In the genomic region with DNA sequence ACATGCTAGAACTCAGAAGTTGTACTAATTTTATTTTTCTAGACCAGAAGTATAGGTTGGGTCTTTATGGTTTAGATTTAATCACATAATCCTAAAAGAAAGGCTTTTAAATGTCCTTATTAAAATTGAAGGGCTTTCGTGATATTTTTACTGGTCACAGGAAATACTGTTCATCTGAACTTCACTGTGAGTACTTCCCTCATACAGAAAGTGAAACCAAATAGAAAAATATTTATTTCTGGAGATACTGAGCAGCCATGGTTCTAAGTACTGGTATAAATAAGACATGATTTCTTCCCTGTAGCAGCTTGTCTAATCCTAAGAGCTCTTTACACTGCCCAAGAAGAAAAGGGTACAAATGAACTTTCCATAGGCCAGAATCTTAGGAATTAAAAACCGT, we compare ENCODE assay signal across 8 cellular contexts. TPM values are rescaled to one million over a fixed set of nuclear protein-coding genes. Genes with fewer than 3 reads are reported as not detected.
DNase-seq lines count a peak whose midpoint lies in the region; ATAC-seq and TF ChIP-seq lines count a peak whose summit lies in the region.

No MANE protein-coding gene starts in this region.

- H2AFZ ChIP-seq in HCT116 (ENCODE audit: low read depth, low read length, poor library complexity, severe bottlenecking) (no peak overlapping the region), parathyroid adenoma (no peak overlapping the region)

- 97 to 100% methylated on average over 2 of the region's 2 CpGs for WGBS in endodermal cell (ENCODE audit: insufficient coverage in 1 of 2, insufficient read length in 1 of 2), 2 experiments

- H3K9me2 ChIP-seq in HCT116 (ENCODE audit: insufficient read depth), result no peaks in the 10 kb centered on the region

- intact Hi-C loops in HCT116 (cut with micrococcal nuclease), result no loop called here

- H3K9me3 ChIP-seq in HCT116 (ENCODE audit: control insufficient read depth in 1 of 2, insufficient read depth in 1 of 2, low read depth in 1 of 2, low read length in 2 of 2), result no peaks in the 10 kb centered on the region
- H3K9me3 ChIP-seq in endodermal cell (ENCODE audit: control insufficient read depth, low read length), result no peaks in the 10 kb centered on the region
- H3K9me3 ChIP-seq in parathyroid adenoma (ENCODE audit: control insufficient read depth, low read length), result no peaks in the 10 kb centered on the region

- CTCF ChIA-PET in HCT116 (lab: Charles Lee) (no interaction called here), RWPE1 (lab: Yijun Ruan, JAX) (no interaction called here)

- no peaks in the 10 kb centered on the region for H3K9me3 Mint-ChIP-seq in endodermal cell

- RAD21 ChIA-PET in HCT116 (lab: Charles Lee; ENCODE audit: low non-redundant PET in 1 of 2, low total read pairs in 2 of 2, uncharacterized antibody in 2 of 2, unreplicated experiment in 2 of 2), result no interaction called here

- TF ChIP-seq CTCF in HCT116 (IDR thresholded peaks at IDR 0.05 in 2 of 3, conservative IDR thresholded peaks at IDR 0.05 in 1 of 3; ENCODE audit: borderline replicate concordance in 1 of 3, insufficient read depth in 1 of 3, low read depth in 2 of 3, low read length in 2 of 3) (no peak), RWPE1 (conservative IDR thresholded peaks at IDR 0.05; ENCODE audit: low read depth) (no peak), endodermal cell (conservative IDR thresholded peaks at IDR 0.05) (no peak), parathyroid adenoma (IDR thresholded peaks at IDR 0.05) (no peak)

- H3K4me3 ChIP-seq in HCT116 (replicated peaks in 1 of 2; ENCODE audit: low read depth in 1 of 2, low read length in 2 of 2) (no peak overlapping the region), endodermal cell (ENCODE audit: low read length) (peak overlapping the region; percentile 97), parathyroid adenoma (ENCODE audit: low read depth, low read length) (peak overlapping the region; percentile 77)

- H3K36me3 ChIP-seq in HCT116 (ENCODE audit: control insufficient read depth in 1 of 2, insufficient read depth in 2 of 2, low read length in 2 of 2), result no peaks in the 10 kb centered on the region
- peaks cover 21% of the 10 kb centered on the region for H3K36me3 ChIP-seq in endodermal cell (ENCODE audit: control insufficient read depth, insufficient read depth, low read length)
- H3K36me3 ChIP-seq in parathyroid adenoma (ENCODE audit: control insufficient read depth, insufficient read depth, low read length), result no peaks in the 10 kb centered on the region

- TF ChIP-seq POLR2A in HCT116 (IDR thresholded peaks at IDR 0.05; ENCODE audit: borderline replicate concordance, extremely low read depth, insufficient read depth, insufficient read length), result no peak

- H3K4me1 Mint-ChIP-seq in endodermal cell, result peaks cover 18% of the 10 kb centered on the region

- H3K27ac ChIP-seq in HCT116 (ENCODE audit: low read depth, low read length), result no peak overlapping the region
- H3K27ac ChIP-seq in RWPE1, result no peak overlapping the region
- no peak overlapping the region for H3K27ac ChIP-seq in endodermal cell (ENCODE audit: low read depth, low read length)
- no peak overlapping the region for H3K27ac ChIP-seq in parathyroid adenoma

- H3K79me2 ChIP-seq in HCT116 (ENCODE audit: insufficient read depth, low read length), result peaks cover 63% of the 10 kb centered on the region
- H3K79me2 ChIP-seq in parathyroid adenoma, result peaks cover 54% of the 10 kb centered on the region

- no peak overlapping the region for H3K4me3 Mint-ChIP-seq in endodermal cell

- no peaks in the 10 kb centered on the region for H4K20me1 ChIP-seq in HCT116 (ENCODE audit: insufficient read depth)

- H3K9ac ChIP-seq in HCT116 (ENCODE audit: low read length) (no peak overlapping the region), endodermal cell (ENCODE audit: extremely low read depth, low read length, poor library complexity, severe bottlenecking) (no peak overlapping the region), parathyroid adenoma (no peak overlapping the region)

- H3K4me2 ChIP-seq in HCT116 (ENCODE audit: low read length) (peak overlapping the region; percentile 90; the same call in 1 of the 2 replicates), parathyroid adenoma (ENCODE audit: low read length) (peak overlapping the region; percentile 80)

- POLR2A ChIA-PET in HCT116 (lab: Charles Lee) (no interaction called here), RWPE1 (lab: Yijun Ruan, JAX; ENCODE audit: low non-redundant PET) (no interaction called here)

- no peaks in the 10 kb centered on the region for H3K36me3 Mint-ChIP-seq in endodermal cell (ENCODE audit: low read depth)

- H3K27me3 ChIP-seq in HCT116 (ENCODE audit: insufficient read depth, low read length) (no peaks in the 10 kb centered on the region), endodermal cell (ENCODE audit: control insufficient read depth, insufficient read depth, low read length, poor library complexity, severe bottlenecking) (peaks cover 22% of the 10 kb centered on the region), parathyroid adenoma (ENCODE audit: control insufficient read depth, insufficient read depth, low read length) (no peaks in the 10 kb centered on the region)

- DNase-seq in EL (peak; percentile 31), HCT116 (ENCODE audit: low read depth, low spot score) (no peak), RWPE1 (ENCODE audit: low spot score) (peak; percentile 13), endodermal cell (no peak), NCI-H146 (lab: John Stamatoyannopoulos, UW) (no peak)

- H3K27me3 Mint-ChIP-seq in endodermal cell (ENCODE audit: insufficient read depth), result peaks cover 9% of the 10 kb centered on the region

- no peak overlapping the region for H3K27ac Mint-ChIP-seq in endodermal cell

- H3K4me1 ChIP-seq in HCT116 (ENCODE audit: control insufficient read depth in 1 of 2, insufficient read depth in 2 of 2, low read length in 2 of 2) (peaks cover 5 to 27% of the 10 kb centered on the region in 2 experiments; a peak in 2 of 4 replicates), endodermal cell (ENCODE audit: control insufficient read depth, insufficient read depth, low read length) (peaks cover 8% of the 10 kb centered on the region), parathyroid adenoma (peaks cover 15% of the 10 kb centered on the region)

- no peak for ATAC-seq in HCT116
- no peak for ATAC-seq in HG02763 (IDR thresholded peaks at IDR 0.05; ENCODE audit: unreplicated experiment)
- ATAC-seq in HG03432 (IDR thresholded peaks at IDR 0.05; ENCODE audit: unreplicated experiment), result no peak

- TF ChIP-seq RAD21 in HCT116 (IDR thresholded peaks at IDR 0.05; ENCODE audit: low read depth), result no peak

- no TSS peak for BruUV-seq in HCT116 (replicated peaks; lab: Mats Ljungman, UMichigan)

TF ChIP-seq in HCT116, 20 proteins besides CTCF, POLR2A, EP300 and RAD21 (continues in another document):
- TF ChIP-seq FOSL1 (IDR thresholded peaks at IDR 0.05; ENCODE audit: low read depth), result no peak
- TF ChIP-seq, protein P1, sequence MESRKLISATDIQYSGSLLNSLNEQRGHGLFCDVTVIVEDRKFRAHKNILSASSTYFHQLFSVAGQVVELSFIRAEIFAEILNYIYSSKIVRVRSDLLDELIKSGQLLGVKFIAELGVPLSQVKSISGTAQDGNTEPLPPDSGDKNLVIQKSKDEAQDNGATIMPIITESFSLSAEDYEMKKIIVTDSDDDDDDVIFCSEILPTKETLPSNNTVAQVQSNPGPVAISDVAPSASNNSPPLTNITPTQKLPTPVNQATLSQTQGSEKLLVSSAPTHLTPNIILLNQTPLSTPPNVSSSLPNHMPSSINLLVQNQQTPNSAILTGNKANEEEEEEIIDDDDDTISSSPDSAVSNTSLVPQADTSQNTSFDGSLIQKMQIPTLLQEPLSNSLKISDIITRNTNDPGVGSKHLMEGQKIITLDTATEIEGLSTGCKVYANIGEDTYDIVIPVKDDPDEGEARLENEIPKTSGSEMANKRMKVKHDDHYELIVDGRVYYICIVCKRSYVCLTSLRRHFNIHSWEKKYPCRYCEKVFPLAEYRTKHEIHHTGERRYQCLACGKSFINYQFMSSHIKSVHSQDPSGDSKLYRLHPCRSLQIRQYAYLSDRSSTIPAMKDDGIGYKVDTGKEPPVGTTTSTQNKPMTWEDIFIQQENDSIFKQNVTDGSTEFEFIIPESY (IDR thresholded peaks at IDR 0.05; ENCODE audit: extremely low read depth, insufficient replicate concordance, low read length), result no peak
- TF ChIP-seq TCF7L2 (IDR thresholded peaks at IDR 0.05; ENCODE audit: borderline replicate concordance, extremely low read depth, insufficient read depth, insufficient read length), result no peak
- TF ChIP-seq SIN3A (IDR thresholded peaks at IDR 0.05; ENCODE audit: low read depth), result no peak
- TF ChIP-seq, protein P2, sequence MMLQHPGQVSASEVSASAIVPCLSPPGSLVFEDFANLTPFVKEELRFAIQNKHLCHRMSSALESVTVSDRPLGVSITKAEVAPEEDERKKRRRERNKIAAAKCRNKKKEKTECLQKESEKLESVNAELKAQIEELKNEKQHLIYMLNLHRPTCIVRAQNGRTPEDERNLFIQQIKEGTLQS (IDR thresholded peaks at IDR 0.05), result no peak
- no peak for TF ChIP-seq POLR2AphosphoS5 (IDR thresholded peaks at IDR 0.05; ENCODE audit: low read depth, low read length)
- TF ChIP-seq EZH2 (IDR thresholded peaks at IDR 0.05), result no peak
- TF ChIP-seq CBX3 (IDR thresholded peaks at IDR 0.05; ENCODE audit: low read depth), result no peak
- no peak for TF ChIP-seq SP1 (IDR thresholded peaks at IDR 0.05; ENCODE audit: low read depth)
- no peak for TF ChIP-seq ZFX (IDR thresholded peaks at IDR 0.05)
- no peak for TF ChIP-seq SRF (IDR thresholded peaks at IDR 0.05; ENCODE audit: low read depth)

RNA-seq across cellular contexts. Expression of a gene that starts 2.0 kb away (rescaled TPM):
- 12.7 TPM for total RNA-seq in HCT116 (2021; ENCODE audit: unreplicated experiment)
- polyA plus RNA-seq in HCT116 (2012), result 5.9 and 7.4 TPM in 2 replicates
- 10 to 100 TPM; 19.4 TPM for total RNA-seq in endodermal cell
- 13.3 TPM for polyA plus RNA-seq in endodermal cell (2013, experiment 1 of 2)
- 13.5 TPM for polyA plus RNA-seq in endodermal cell (2013, experiment 2 of 2)

Comparison
In these comparisons a context has a peak if more than half of its experiments do, and no peak if none do; other contexts are left out.
1. DNase-seq: peak in EL (single experiment) and RWPE1 (single experiment); none in HCT116 (single experiment), endodermal cell (single experiment) and NCI-H146 (single experiment).
2. H3K4me3 ChIP-seq: peak in endodermal cell (single experiment) and parathyroid adenoma (single experiment); none in HCT116 (0 of 2).